ENCODE assay signal across 1 cellular context in the genomic region with DNA sequence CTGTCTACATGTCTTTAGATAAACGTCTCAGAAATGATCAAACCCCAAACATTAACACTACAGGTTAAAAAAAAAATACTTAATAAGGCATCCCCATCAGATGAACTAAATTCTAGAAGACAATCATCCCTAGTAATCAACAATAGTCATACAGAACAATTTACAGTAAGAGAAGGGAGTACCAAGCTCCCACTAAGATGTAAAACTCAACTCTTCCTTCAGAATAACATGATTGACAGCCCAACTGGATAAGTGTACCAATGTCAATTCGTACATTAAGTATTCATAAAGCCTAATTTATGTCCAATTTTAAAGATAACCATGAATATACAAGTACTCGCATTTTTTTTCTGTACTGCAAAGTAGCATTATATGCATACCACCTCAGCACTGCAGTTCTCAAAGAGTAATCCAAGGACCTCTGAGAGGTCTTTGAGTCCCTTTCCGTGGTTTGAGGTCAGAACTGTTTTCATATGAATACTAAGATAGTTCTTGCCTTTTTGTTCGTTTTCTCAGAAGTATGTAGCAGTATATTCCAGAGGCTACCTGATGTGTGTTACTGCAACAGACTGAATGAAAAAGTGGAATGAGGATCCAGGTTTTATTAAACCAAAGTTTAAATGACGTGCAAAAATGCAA.
TF ChIP-seq lines count a peak whose summit lies in the region.

No MANE protein-coding gene starts in this region.

TF ChIP-seq in GM12878, 131 proteins besides CTCF, POLR2A, EP300 and RAD21:
- TF ChIP-seq, protein P1, sequence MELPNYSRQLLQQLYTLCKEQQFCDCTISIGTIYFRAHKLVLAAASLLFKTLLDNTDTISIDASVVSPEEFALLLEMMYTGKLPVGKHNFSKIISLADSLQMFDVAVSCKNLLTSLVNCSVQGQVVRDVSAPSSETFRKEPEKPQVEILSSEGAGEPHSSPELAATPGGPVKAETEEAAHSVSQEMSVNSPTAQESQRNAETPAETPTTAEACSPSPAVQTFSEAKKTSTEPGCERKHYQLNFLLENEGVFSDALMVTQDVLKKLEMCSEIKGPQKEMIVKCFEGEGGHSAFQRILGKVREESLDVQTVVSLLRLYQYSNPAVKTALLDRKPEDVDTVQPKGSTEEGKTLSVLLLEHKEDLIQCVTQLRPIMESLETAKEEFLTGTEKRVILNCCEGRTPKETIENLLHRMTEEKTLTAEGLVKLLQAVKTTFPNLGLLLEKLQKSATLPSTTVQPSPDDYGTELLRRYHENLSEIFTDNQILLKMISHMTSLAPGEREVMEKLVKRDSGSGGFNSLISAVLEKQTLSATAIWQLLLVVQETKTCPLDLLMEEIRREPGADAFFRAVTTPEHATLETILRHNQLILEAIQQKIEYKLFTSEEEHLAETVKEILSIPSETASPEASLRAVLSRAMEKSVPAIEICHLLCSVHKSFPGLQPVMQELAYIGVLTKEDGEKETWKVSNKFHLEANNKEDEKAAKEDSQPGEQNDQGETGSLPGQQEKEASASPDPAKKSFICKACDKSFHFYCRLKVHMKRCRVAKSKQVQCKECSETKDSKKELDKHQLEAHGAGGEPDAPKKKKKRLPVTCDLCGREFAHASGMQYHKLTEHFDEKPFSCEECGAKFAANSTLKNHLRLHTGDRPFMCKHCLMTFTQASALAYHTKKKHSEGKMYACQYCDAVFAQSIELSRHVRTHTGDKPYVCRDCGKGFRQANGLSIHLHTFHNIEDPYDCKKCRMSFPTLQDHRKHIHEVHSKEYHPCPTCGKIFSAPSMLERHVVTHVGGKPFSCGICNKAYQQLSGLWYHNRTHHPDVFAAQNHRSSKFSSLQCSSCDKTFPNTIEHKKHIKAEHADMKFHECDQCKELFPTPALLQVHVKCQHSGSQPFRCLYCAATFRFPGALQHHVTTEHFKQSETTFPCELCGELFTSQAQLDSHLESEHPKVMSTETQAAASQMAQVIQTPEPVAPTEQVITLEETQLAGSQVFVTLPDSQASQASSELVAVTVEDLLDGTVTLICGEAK (IDR thresholded peaks at IDR 0.05; ENCODE audit: borderline replicate concordance), result no peak
- TF ChIP-seq TBL1XR1 (IDR thresholded peaks at IDR 0.05; ENCODE audit: low read depth, low read length), result no peak
- TF ChIP-seq, protein P2, sequence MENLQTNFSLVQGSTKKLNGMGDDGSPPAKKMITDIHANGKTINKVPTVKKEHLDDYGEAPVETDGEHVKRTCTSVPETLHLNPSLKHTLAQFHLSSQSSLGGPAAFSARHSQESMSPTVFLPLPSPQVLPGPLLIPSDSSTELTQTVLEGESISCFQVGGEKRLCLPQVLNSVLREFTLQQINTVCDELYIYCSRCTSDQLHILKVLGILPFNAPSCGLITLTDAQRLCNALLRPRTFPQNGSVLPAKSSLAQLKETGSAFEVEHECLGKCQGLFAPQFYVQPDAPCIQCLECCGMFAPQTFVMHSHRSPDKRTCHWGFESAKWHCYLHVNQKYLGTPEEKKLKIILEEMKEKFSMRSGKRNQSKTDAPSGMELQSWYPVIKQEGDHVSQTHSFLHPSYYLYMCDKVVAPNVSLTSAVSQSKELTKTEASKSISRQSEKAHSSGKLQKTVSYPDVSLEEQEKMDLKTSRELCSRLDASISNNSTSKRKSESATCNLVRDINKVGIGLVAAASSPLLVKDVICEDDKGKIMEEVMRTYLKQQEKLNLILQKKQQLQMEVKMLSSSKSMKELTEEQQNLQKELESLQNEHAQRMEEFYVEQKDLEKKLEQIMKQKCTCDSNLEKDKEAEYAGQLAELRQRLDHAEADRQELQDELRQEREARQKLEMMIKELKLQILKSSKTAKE (IDR thresholded peaks at IDR 0.05; ENCODE audit: low read depth, poor library complexity, severe bottlenecking), result no peak
- TF ChIP-seq GABPA (IDR thresholded peaks at IDR 0.05; ENCODE audit: low read depth), result no peak
- peak; percentile 59; the same call in 1 of the 2 replicates for TF ChIP-seq RUNX3 (IDR thresholded peaks at IDR 0.05; ENCODE audit: low read length)
- TF ChIP-seq RELA (IDR thresholded peaks at IDR 0.05; ENCODE audit: borderline replicate concordance, partially characterized antibody), result no peak
- TF ChIP-seq BACH1 (IDR thresholded peaks at IDR 0.05; ENCODE audit: borderline replicate concordance), result no peak
- no peak for TF ChIP-seq ATF7 (IDR thresholded peaks at IDR 0.05; ENCODE audit: low read depth)
- TF ChIP-seq TCF3 (IDR thresholded peaks at IDR 0.05; ENCODE audit: borderline replicate concordance, insufficient read depth, low read depth, low read length), result no peak
- TF ChIP-seq NR2C1 (IDR thresholded peaks at IDR 0.05), result no peak
- TF ChIP-seq, protein P3, sequence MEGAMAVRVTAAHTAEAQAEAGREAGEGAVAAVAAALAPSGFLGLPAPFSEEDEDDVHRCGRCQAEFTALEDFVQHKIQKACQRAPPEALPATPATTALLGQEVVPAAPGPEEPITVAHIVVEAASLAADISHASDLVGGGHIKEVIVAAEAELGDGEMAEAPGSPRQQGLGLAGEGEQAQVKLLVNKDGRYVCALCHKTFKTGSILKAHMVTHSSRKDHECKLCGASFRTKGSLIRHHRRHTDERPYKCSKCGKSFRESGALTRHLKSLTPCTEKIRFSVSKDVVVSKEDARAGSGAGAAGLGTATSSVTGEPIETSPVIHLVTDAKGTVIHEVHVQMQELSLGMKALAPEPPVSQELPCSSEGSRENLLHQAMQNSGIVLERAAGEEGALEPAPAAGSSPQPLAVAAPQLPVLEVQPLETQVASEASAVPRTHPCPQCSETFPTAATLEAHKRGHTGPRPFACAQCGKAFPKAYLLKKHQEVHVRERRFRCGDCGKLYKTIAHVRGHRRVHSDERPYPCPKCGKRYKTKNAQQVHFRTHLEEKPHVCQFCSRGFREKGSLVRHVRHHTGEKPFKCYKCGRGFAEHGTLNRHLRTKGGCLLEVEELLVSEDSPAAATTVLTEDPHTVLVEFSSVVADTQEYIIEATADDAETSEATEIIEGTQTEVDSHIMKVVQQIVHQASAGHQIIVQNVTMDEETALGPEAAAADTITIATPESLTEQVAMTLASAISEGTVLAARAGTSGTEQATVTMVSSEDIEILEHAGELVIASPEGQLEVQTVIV (IDR thresholded peaks at IDR 0.05; ENCODE audit: borderline replicate concordance, partially characterized antibody), result no peak
- TF ChIP-seq PAX8 (IDR thresholded peaks at IDR 0.05), result no peak
- TF ChIP-seq SUZ12 (IDR thresholded peaks at IDR 0.05; ENCODE audit: unreplicated experiment), result no peak
- TF ChIP-seq STAT3 (IDR thresholded peaks at IDR 0.05; ENCODE audit: low read depth, low read length), result no peak
- TF ChIP-seq, protein P4, sequence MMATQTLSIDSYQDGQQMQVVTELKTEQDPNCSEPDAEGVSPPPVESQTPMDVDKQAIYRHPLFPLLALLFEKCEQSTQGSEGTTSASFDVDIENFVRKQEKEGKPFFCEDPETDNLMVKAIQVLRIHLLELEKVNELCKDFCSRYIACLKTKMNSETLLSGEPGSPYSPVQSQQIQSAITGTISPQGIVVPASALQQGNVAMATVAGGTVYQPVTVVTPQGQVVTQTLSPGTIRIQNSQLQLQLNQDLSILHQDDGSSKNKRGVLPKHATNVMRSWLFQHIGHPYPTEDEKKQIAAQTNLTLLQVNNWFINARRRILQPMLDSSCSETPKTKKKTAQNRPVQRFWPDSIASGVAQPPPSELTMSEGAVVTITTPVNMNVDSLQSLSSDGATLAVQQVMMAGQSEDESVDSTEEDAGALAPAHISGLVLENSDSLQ (IDR thresholded peaks at IDR 0.05), result peak; percentile 84
- no peak for TF ChIP-seq ASH2L (IDR thresholded peaks at IDR 0.05; ENCODE audit: borderline replicate concordance, low read depth)
- no peak for TF ChIP-seq TCF7 (IDR thresholded peaks at IDR 0.05; ENCODE audit: borderline replicate concordance)
- peak; percentile 18; the same call in 1 of the 2 replicates for TF ChIP-seq JUNB (IDR thresholded peaks at IDR 0.05)
- no peak for TF ChIP-seq IRF4 (IDR thresholded peaks at IDR 0.05; ENCODE audit: low read depth, low read length)
- TF ChIP-seq SIN3A (IDR thresholded peaks at IDR 0.05; ENCODE audit: low read depth, low read length), result no peak
- no peak for TF ChIP-seq ZNF217 (IDR thresholded peaks at IDR 0.05)
- TF ChIP-seq, protein P5, sequence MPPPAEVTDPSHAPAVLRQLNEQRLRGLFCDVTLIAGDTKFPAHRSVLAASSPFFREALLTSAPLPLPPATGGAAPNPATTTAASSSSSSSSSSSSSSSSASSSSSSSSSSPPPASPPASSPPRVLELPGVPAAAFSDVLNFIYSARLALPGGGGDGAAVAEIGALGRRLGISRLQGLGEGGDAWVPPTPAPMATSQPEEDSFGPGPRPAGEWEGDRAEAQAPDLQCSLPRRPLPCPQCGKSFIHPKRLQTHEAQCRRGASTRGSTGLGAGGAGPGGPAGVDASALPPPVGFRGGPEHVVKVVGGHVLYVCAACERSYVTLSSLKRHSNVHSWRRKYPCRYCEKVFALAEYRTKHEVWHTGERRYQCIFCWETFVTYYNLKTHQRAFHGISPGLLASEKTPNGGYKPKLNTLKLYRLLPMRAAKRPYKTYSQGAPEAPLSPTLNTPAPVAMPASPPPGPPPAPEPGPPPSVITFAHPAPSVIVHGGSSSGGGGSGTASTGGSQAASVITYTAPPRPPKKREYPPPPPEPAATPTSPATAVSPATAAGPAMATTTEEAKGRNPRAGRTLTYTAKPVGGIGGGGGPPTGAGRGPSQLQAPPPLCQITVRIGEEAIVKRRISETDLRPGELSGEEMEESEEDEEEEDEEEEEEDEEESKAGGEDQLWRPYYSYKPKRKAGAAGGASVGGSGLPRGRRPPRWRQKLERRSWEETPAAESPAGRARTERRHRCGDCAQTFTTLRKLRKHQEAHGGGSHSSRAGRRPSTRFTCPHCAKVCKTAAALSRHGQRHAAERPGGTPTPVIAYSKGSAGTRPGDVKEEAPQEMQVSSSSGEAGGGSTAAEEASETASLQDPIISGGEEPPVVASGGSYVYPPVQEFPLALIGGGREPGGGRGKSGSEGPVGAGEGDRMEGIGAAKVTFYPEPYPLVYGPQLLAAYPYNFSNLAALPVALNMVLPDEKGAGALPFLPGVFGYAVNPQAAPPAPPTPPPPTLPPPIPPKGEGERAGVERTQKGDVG (CRISPR knock-in tag; IDR thresholded peaks at IDR 0.05), result no peak
- TF ChIP-seq MTA3 (IDR thresholded peaks at IDR 0.05; ENCODE audit: borderline replicate concordance, low read length), result no peak
